ENCODE assay signal across 8 cellular contexts in the genomic region with DNA sequence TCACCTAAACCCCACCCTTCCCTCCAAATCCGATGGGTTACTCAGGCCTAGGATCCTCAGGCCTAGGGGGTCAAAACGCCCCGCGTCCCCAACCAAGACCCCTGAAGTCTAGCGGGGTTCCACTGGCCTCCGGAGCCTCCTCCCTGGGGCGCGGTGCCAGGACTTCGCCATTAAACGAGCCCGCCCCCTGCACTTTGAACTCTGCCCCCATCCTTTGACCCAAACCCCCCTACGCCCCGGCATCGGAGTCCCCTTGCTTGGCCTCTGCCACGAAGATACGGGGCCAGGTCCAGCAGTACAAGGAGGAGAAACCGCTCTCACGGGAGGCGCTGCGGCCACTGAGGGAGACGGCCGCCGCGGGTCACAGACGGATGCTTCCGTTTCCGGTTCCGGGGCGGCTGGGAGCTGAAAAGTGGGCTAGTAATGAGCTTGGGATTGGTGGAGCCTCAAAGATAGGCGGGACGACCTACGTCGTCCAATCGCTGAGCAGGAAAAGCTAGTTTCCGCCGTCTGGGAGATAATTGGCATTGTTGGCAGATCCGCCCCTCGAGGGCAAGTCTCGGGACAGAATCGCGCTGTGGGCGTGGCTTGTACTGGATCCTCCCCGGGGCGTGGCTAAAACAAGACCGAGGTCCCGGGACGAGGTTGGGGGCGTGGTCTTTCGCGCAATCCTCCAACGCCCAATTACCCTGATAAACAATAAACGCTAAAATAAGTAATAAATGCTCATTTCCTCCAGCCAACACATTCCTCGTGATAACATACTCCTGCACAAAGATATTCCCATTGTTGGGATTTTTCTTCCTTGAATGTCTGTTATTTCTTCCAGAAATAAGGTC. TPM values are rescaled to one million over a fixed set of nuclear protein-coding genes. Genes with fewer than 3 reads are reported as not detected.
A peak's percentile ranks its signal among the peaks of the same experiment; 100 is the strongest.
DNase-seq lines count a peak whose midpoint lies in the region; ATAC-seq, FAIRE-seq and TF ChIP-seq lines count a peak whose summit lies in the region.

No MANE protein-coding gene starts in this region.

- TF ChIP-seq POLR2A in HepG2 (IDR thresholded peaks at IDR 0.05; ENCODE audit: insufficient read depth in 1 of 2, low read depth in 2 of 2, low read length in 2 of 2): peak; percentile 91

- peak overlapping the region; percentile 85 to 98 (median 96) for H3K4me3 Mint-ChIP-seq in CD4-positive, CD25-positive, alpha-beta regulatory T cell
- H3K4me3 Mint-ChIP-seq in activated CD4-positive, alpha-beta memory T cell treated with anti-CD3 and anti-CD28 coated beads for 36 hours: peak overlapping the region; percentile 98

- no peaks in the 10 kb centered on the region for H3K9me3 ChIP-seq in CD4-positive, CD25-positive, alpha-beta regulatory T cell (ENCODE audit: control insufficient read depth in 2 of 2, low read length in 2 of 2)
- H3K9me3 ChIP-seq in HepG2 (ENCODE audit: low read length): no peaks in the 10 kb centered on the region

- H3K4me1 ChIP-seq in CD4-positive, CD25-positive, alpha-beta regulatory T cell (ENCODE audit: control insufficient read depth, insufficient read depth, low read length, poor library complexity, severe bottlenecking): peaks cover 15% of the 10 kb centered on the region
- H3K4me1 ChIP-seq in HepG2 (ENCODE audit: insufficient read depth, low read length): peaks cover 42% of the 10 kb centered on the region

- POLR2A ChIA-PET in activated CD4-positive, alpha-beta memory T cell treated with anti-CD3 and anti-CD28 coated beads for 36 hours (lab: Charles Lee): interaction anchor here (0.7 to 1.5 kb wide), 6 partner anchors 16 to 153 kb away, joined by 3 to 5 read pairs (median 3); a partner anchor contains a TSS
- POLR2A ChIA-PET in HepG2 (lab: Yijun Ruan, JAX): interaction anchor here (0.7 to 2.0 kb wide), 23 partner anchors 9 to 1020 kb away, joined by 3 to 26 read pairs (median 4); a partner anchor contains a TSS

- H3K4me2 ChIP-seq in HepG2 (ENCODE audit: low read depth, low read length): peak overlapping the region; percentile 80

- no peaks in the 10 kb centered on the region for H3K9me3 Mint-ChIP-seq in CD4-positive, CD25-positive, alpha-beta regulatory T cell
- no peaks in the 10 kb centered on the region for H3K9me3 Mint-ChIP-seq in activated CD4-positive, alpha-beta memory T cell treated with anti-CD3 and anti-CD28 coated beads for 36 hours

- no peak for TF ChIP-seq EP300 in HepG2 (IDR thresholded peaks at IDR 0.05; ENCODE audit: low read depth in 2 of 2, low read length in 2 of 2)
- TF ChIP-seq EP300 in HepG2 (CRISPR knock-in tag; IDR thresholded peaks at IDR 0.05; ENCODE audit: borderline replicate concordance): 0 out of 2 replicates have a peak, but pooled peaks have one; percentile 45

- peak; percentile 42; the same call in 1 of the 2 replicates for TF ChIP-seq CTCF in HepG2 (CRISPR knock-in tag; IDR thresholded peaks at IDR 0.05)

- BruUV-seq in HepG2 (replicated peaks; lab: Mats Ljungman, UMichigan): no TSS peak

- H3K4me3 ChIP-seq in CD4-positive, CD25-positive, alpha-beta regulatory T cell (ENCODE audit: low read depth, low read length): peak overlapping the region; percentile 89
- H3K4me3 ChIP-seq in HepG2 (replicated peaks in 1 of 3; ENCODE audit: insufficient read depth in 1 of 3, low read depth in 2 of 3, low read length in 3 of 3): peak overlapping the region; percentile 81 to 97 (median 90)

- peaks cover 6 to 35% (median 16%) of the 10 kb centered on the region in 4 donors for H3K4me1 Mint-ChIP-seq in CD4-positive, CD25-positive, alpha-beta regulatory T cell
- H3K4me1 Mint-ChIP-seq in activated CD4-positive, alpha-beta memory T cell treated with anti-CD3 and anti-CD28 coated beads for 36 hours (ENCODE audit: low read depth): peaks cover 25% of the 10 kb centered on the region

- no peaks in the 10 kb centered on the region for H3K36me3 Mint-ChIP-seq in CD4-positive, CD25-positive, alpha-beta regulatory T cell
- H3K36me3 Mint-ChIP-seq in activated CD4-positive, alpha-beta memory T cell treated with anti-CD3 and anti-CD28 coated beads for 36 hours: peaks cover 8% of the 10 kb centered on the region

- peak; percentile 99 to 100 (median 100) for DNase-seq in CD4-positive, CD25-positive, alpha-beta regulatory T cell
- DNase-seq in NCI-H774 (lab: John Stamatoyannopoulos, UW) (peak; percentile 98), dermis microvascular lymphatic vessel endothelial cell (ENCODE audit: low read depth in 2 of 2) (peak; percentile 99 to 100), HepG2 (ENCODE audit: low spot score) (peak; percentile 98)
- peak; percentile 100 for DNase-seq in activated CD4-positive, alpha-beta memory T cell treated with anti-CD3 and anti-CD28 coated beads for 36 hours
- DNase-seq in stimulated activated CD4-positive, alpha-beta T cell treated with anti-CD3 and anti-CD28 coated beads, Interleukin-2, amount 100 ng/mL, for 48 hours: peak; percentile 100

- peak overlapping the region; percentile 94 to 100 (median 98) for H3K27ac Mint-ChIP-seq in CD4-positive, CD25-positive, alpha-beta regulatory T cell
- H3K27ac Mint-ChIP-seq in activated CD4-positive, alpha-beta memory T cell treated with anti-CD3 and anti-CD28 coated beads for 36 hours: peak overlapping the region; percentile 97

- H4K20me1 ChIP-seq in HepG2 (ENCODE audit: insufficient read depth, low read length): peaks cover 8% of the 10 kb centered on the region; the same call in 1 of the 2 replicates

- WGBS in HepG2 (ENCODE audit: low lambda C conversion rate): under 1% methylated on average over 13 of the region's 53 CpGs

- intact Hi-C loops in activated CD4-positive, alpha-beta memory T cell treated with anti-CD3 and anti-CD28 coated beads for 36 hours (cut with micrococcal nuclease): loop anchor here (2.0 kb wide), 2 partner anchors 64 to 234 kb away; a partner anchor contains a TSS
- intact Hi-C loops in HepG2 (cut with micrococcal nuclease; ENCODE audit: unreplicated experiment): no loop called here

- FAIRE-seq in HepG2 (lab: Jason Lieb, UNC): peak; percentile 98

- ATAC-seq in CD4-positive, CD25-positive, alpha-beta regulatory T cell (ENCODE audit: low read depth in 2 of 2): peak; percentile 98
- ATAC-seq in GM19438 (IDR thresholded peaks at IDR 0.05; ENCODE audit: low read depth, unreplicated experiment) (peak; percentile 86), HG03571 (IDR thresholded peaks at IDR 0.05; ENCODE audit: unreplicated experiment) (peak; percentile 93), HepG2 (peak; percentile 95)

- peak overlapping the region; percentile 44 for H2AFZ ChIP-seq in HepG2 (ENCODE audit: low read length)

- CTCF ChIA-PET in activated CD4-positive, alpha-beta memory T cell treated with anti-CD3 and anti-CD28 coated beads for 36 hours (lab: Charles Lee): interaction anchor here (0.6 to 3.0 kb wide), 39 partner anchors 8 to 779 kb away, joined by 3 to 54 read pairs (median 4); a partner anchor contains a TSS
- CTCF ChIA-PET in HepG2 (lab: Yijun Ruan, JAX; ENCODE audit: low intra/inter-chr PET ratio, low total read pairs): interaction anchor here (0.7 to 2.0 kb wide), 7 partner anchors 62 to 324 kb away, joined by 3 to 10 read pairs (median 3); no protein-coding TSS in a partner anchor

- peak overlapping the region; percentile 95 for H3K27ac ChIP-seq in CD4-positive, CD25-positive, alpha-beta regulatory T cell (ENCODE audit: insufficient read depth, low read length, poor library complexity, severe bottlenecking)
- peak overlapping the region; percentile 89 for H3K27ac ChIP-seq in HepG2 (ENCODE audit: extremely low read length, insufficient read depth, low read length)

- no peaks in the 10 kb centered on the region for H3K27me3 ChIP-seq in CD4-positive, CD25-positive, alpha-beta regulatory T cell (ENCODE audit: control insufficient read depth, insufficient read depth, low read length)
- H3K27me3 ChIP-seq in HepG2 (ENCODE audit: control insufficient read depth in 1 of 2, insufficient read depth in 2 of 2, low read length in 2 of 2): no peaks in the 10 kb centered on the region; a peak in 1 of 5 replicates

- H3K79me2 ChIP-seq in HepG2 (ENCODE audit: insufficient read depth, low read length): peaks cover 12% of the 10 kb centered on the region

- no peaks in the 10 kb centered on the region for H3K27me3 Mint-ChIP-seq in CD4-positive, CD25-positive, alpha-beta regulatory T cell
- no peaks in the 10 kb centered on the region for H3K27me3 Mint-ChIP-seq in activated CD4-positive, alpha-beta memory T cell treated with anti-CD3 and anti-CD28 coated beads for 36 hours

- H3K9ac ChIP-seq in HepG2 (ENCODE audit: insufficient read depth, low read depth, low read length): peak overlapping the region; percentile 88

- TF ChIP-seq RAD21 in HepG2 (CRISPR knock-in tag; IDR thresholded peaks at IDR 0.05): peak; percentile 39

- no peaks in the 10 kb centered on the region for H3K36me3 ChIP-seq in CD4-positive, CD25-positive, alpha-beta regulatory T cell (ENCODE audit: control insufficient read depth, insufficient read depth, low read length)
- no peaks in the 10 kb centered on the region for H3K36me3 ChIP-seq in HepG2 (replicated peaks in 1 of 2; ENCODE audit: control insufficient read depth in 1 of 2, insufficient read depth in 2 of 2, low read length in 2 of 2)

- in situ Hi-C loops in HepG2 (cut with HindIII; ENCODE audit: extremely low pct_ligation_motif_present, low pct_unique_long_range_greater_than_20kb): loop anchor here (10.0 kb wide), 1 partner anchor 214 kb away; no protein-coding TSS in a partner anchor

RNA-seq across cellular contexts. Expression of a gene that starts 5.7 kb away (rescaled TPM):
- 2.4 TPM for total RNA-seq in CD4-positive, CD25-positive, alpha-beta regulatory T cell
- 1 to 10 TPM in 3 of 4 donors, under 1 TPM in 1; 0.48 to 3.0 (median 2.3) TPM for polyA plus RNA-seq in CD4-positive, CD25-positive, alpha-beta regulatory T cell
- 1 to 10 TPM; 4.3 to 4.8 TPM for total RNA-seq in activated CD4-positive, alpha-beta memory T cell treated with anti-CD3 and anti-CD28 coated beads for 36 hours
- total RNA-seq in dermis microvascular lymphatic vessel endothelial cell: 3.7 and 4.4 TPM in 2 replicates
- total RNA-seq in HepG2 (2016; rRNA removed; fragmentation: Illumina TruSeq; extraction: Trizol): 11.5 and 12.6 TPM in 2 replicates
- 2.9 and 3.5 TPM in 2 replicates for total RNA-seq in HepG2 (2016; cell fraction: cytosol; rRNA removed; fragmentation: Illumina TruSeq; extraction: Trizol; ENCODE audit: low read depth)
- total RNA-seq in HepG2 (2016; cell fraction: insoluble cytoplasmic fraction; rRNA removed; fragmentation: Illumina TruSeq; extraction: Trizol): 10.1 and 13.6 TPM in 2 replicates
- 7.1 and 7.2 TPM in 2 replicates for total RNA-seq in HepG2 (2016; cell fraction: membrane; rRNA removed; fragmentation: Illumina TruSeq; extraction: Trizol)
- total RNA-seq in HepG2 (2016; cell fraction: nucleus; rRNA removed; fragmentation: Illumina TruSeq; extraction: Trizol): 8.2 and 9.0 TPM in 2 replicates
- polyA plus RNA-seq in HepG2 (2011; rRNA removed): 7.1 and 7.8 TPM in 2 replicates
- polyA plus RNA-seq in HepG2 (2011; cell fraction: cytosol; rRNA removed): 3.6 and 5.6 TPM in 2 replicates
- 5.3 and 7.8 TPM in 2 replicates for polyA plus RNA-seq in HepG2 (2011; cell fraction: nucleus; rRNA removed)
- polyA plus RNA-seq in HepG2 (2012): 5.3 and 5.9 TPM in 2 replicates
- 0.84 and 1.0 TPM in 2 replicates for polyA plus RNA-seq in HepG2 (2016; cell fraction: cytosol; fragmentation: Illumina TruSeq; extraction: Trizol; ENCODE audit: low read depth)
- 9.3 and 9.6 TPM in 2 replicates for polyA plus RNA-seq in HepG2 (2016; cell fraction: insoluble cytoplasmic fraction; fragmentation: Illumina TruSeq; extraction: Trizol; ENCODE audit: low read depth)
- polyA plus RNA-seq in HepG2 (2016; cell fraction: membrane; fragmentation: Illumina TruSeq; extraction: Trizol; ENCODE audit: low read depth): 2.7 and 2.9 TPM in 2 replicates
- 14.6 and 16.9 TPM in 2 replicates for polyA plus RNA-seq in HepG2 (2016; cell fraction: nucleus; fragmentation: Illumina TruSeq; extraction: Trizol; ENCODE audit: insufficient read depth, low read depth)
- 6.2 and 7.9 TPM in 2 replicates for polyA minus RNA-seq in HepG2 (2011; rRNA and poly(A)+ RNA removed; ENCODE audit: low replicate concordance)
- 2.5 and 5.3 TPM in 2 replicates for polyA minus RNA-seq in HepG2 (2011; cell fraction: cytosol; rRNA and poly(A)+ RNA removed)
- 5.7 and 10.9 TPM in 2 replicates for polyA minus RNA-seq in HepG2 (2011; cell fraction: nucleus; rRNA and poly(A)+ RNA removed)

RNA-seq across cellular contexts. Expression of a gene that starts 26.9 kb away (rescaled TPM):
- not detected for total RNA-seq in CD4-positive, CD25-positive, alpha-beta regulatory T cell
- not detected for polyA plus RNA-seq in CD4-positive, CD25-positive, alpha-beta regulatory T cell
- 1 to 10 TPM; 2.5 to 2.6 TPM for total RNA-seq in activated CD4-positive, alpha-beta memory T cell treated with anti-CD3 and anti-CD28 coated beads for 36 hours
- total RNA-seq in dermis microvascular lymphatic vessel endothelial cell (0.90 and 2.8 TPM in 2 replicates), HepG2 (2016; rRNA removed; fragmentation: Illumina TruSeq; extraction: Trizol) (0.24 and 0.28 TPM in 2 replicates)
- total RNA-seq in HepG2 (2016; cell fraction: cytosol; rRNA removed; fragmentation: Illumina TruSeq; extraction: Trizol; ENCODE audit: low read depth): not detected in 2 replicates
- total RNA-seq in HepG2 (2016; cell fraction: insoluble cytoplasmic fraction; rRNA removed; fragmentation: Illumina TruSeq; extraction: Trizol): 0.06 TPM in 1 of 2 replicates, not detected in the other
- total RNA-seq in HepG2 (2016; cell fraction: membrane; rRNA removed; fragmentation: Illumina TruSeq; extraction: Trizol): not detected in 2 replicates
- not detected in 2 replicates for total RNA-seq in HepG2 (2016; cell fraction: nucleus; rRNA removed; fragmentation: Illumina TruSeq; extraction: Trizol)
- 5.5 and 6.4 TPM in 2 replicates for polyA plus RNA-seq in HepG2 (2011; rRNA removed)
- 4.2 TPM in 2 replicates for polyA plus RNA-seq in HepG2 (2011; cell fraction: cytosol; rRNA removed)
- polyA plus RNA-seq in HepG2 (2011; cell fraction: nucleus; rRNA removed): 18.3 and 20.1 TPM in 2 replicates
- polyA plus RNA-seq in HepG2 (2012): 1.5 and 1.9 TPM in 2 replicates
- 0.19 and 0.32 TPM in 2 replicates for polyA plus RNA-seq in HepG2 (2016; cell fraction: cytosol; fragmentation: Illumina TruSeq; extraction: Trizol; ENCODE audit: low read depth)
- polyA plus RNA-seq in HepG2 (2016; cell fraction: insoluble cytoplasmic fraction; fragmentation: Illumina TruSeq; extraction: Trizol; ENCODE audit: low read depth): not detected in 2 replicates
- polyA plus RNA-seq in HepG2 (2016; cell fraction: membrane; fragmentation: Illumina TruSeq; extraction: Trizol; ENCODE audit: low read depth): not detected in 2 replicates
- polyA plus RNA-seq in HepG2 (2016; cell fraction: nucleus; fragmentation: Illumina TruSeq; extraction: Trizol; ENCODE audit: insufficient read depth, low read depth): 1.00 TPM in 1 of 2 replicates, not detected in the other
- 4.2 and 4.9 TPM in 2 replicates for polyA minus RNA-seq in HepG2 (2011; rRNA and poly(A)+ RNA removed; ENCODE audit: low replicate concordance)
- 2.4 TPM in 1 of 2 replicates, not detected in the other for polyA minus RNA-seq in HepG2 (2011; cell fraction: cytosol; rRNA and poly(A)+ RNA removed)
- 3.2 and 5.0 TPM in 2 replicates for polyA minus RNA-seq in HepG2 (2011; cell fraction: nucleus; rRNA and poly(A)+ RNA removed)

RNA-seq across cellular contexts. Expression of a gene that starts 49.8 kb away (rescaled TPM):
- total RNA-seq in CD4-positive, CD25-positive, alpha-beta regulatory T cell: 3.0 TPM
- 1 to 10 TPM; 3.2 to 7.6 (median 4.7) TPM for polyA plus RNA-seq in CD4-positive, CD25-positive, alpha-beta regulatory T cell
- 1 to 10 TPM; 6.7 to 8.3 TPM for total RNA-seq in activated CD4-positive, alpha-beta memory T cell treated with anti-CD3 and anti-CD28 coated beads for 36 hours
- total RNA-seq in dermis microvascular lymphatic vessel endothelial cell (3.2 and 3.7 TPM in 2 replicates), HepG2 (2016; rRNA removed; fragmentation: Illumina TruSeq; extraction: Trizol) (17.5 and 25.8 TPM in 2 replicates)
- 9.2 and 10.2 TPM in 2 replicates for total RNA-seq in HepG2 (2016; cell fraction: cytosol; rRNA removed; fragmentation: Illumina TruSeq; extraction: Trizol; ENCODE audit: low read depth)
- 17.7 and 22.3 TPM in 2 replicates for total RNA-seq in HepG2 (2016; cell fraction: insoluble cytoplasmic fraction; rRNA removed; fragmentation: Illumina TruSeq; extraction: Trizol)
- total RNA-seq in HepG2 (2016; cell fraction: membrane; rRNA removed; fragmentation: Illumina TruSeq; extraction: Trizol): 15.7 and 21.7 TPM in 2 replicates
- 12.5 and 12.8 TPM in 2 replicates for total RNA-seq in HepG2 (2016; cell fraction: nucleus; rRNA removed; fragmentation: Illumina TruSeq; extraction: Trizol)
- polyA plus RNA-seq in HepG2 (2011; rRNA removed): 6.6 and 8.0 TPM in 2 replicates
- polyA plus RNA-seq in HepG2 (2011; cell fraction: cytosol; rRNA removed): 4.3 and 7.3 TPM in 2 replicates
- polyA plus RNA-seq in HepG2 (2011; cell fraction: nucleus; rRNA removed): 6.3 and 7.4 TPM in 2 replicates
- 7.0 and 7.8 TPM in 2 replicates for polyA plus RNA-seq in HepG2 (2012)
- polyA plus RNA-seq in HepG2 (2016; cell fraction: cytosol; fragmentation: Illumina TruSeq; extraction: Trizol; ENCODE audit: low read depth): 2.7 and 2.8 TPM in 2 replicates
- 16.0 TPM in 2 replicates for polyA plus RNA-seq in HepG2 (2016; cell fraction: insoluble cytoplasmic fraction; fragmentation: Illumina TruSeq; extraction: Trizol; ENCODE audit: low read depth)
- polyA plus RNA-seq in HepG2 (2016; cell fraction: membrane; fragmentation: Illumina TruSeq; extraction: Trizol; ENCODE audit: low read depth): 3.9 and 5.1 TPM in 2 replicates
- 18.5 and 27.5 TPM in 2 replicates for polyA plus RNA-seq in HepG2 (2016; cell fraction: nucleus; fragmentation: Illumina TruSeq; extraction: Trizol; ENCODE audit: insufficient read depth, low read depth)
- polyA minus RNA-seq in HepG2 (2011; rRNA and poly(A)+ RNA removed; ENCODE audit: low replicate concordance): 4.0 and 7.2 TPM in 2 replicates
- polyA minus RNA-seq in HepG2 (2011; cell fraction: cytosol; rRNA and poly(A)+ RNA removed): 6.4 and 6.9 TPM in 2 replicates
- polyA minus RNA-seq in HepG2 (2011; cell fraction: nucleus; rRNA and poly(A)+ RNA removed): 6.6 and 9.9 TPM in 2 replicates

Comparison
In these comparisons a context has a peak if more than half of its experiments do, and no peak if none do; other contexts are left out.
1. Peak in every context shown above with its lines: DNase-seq, ATAC-seq, H3K4me3 ChIP-seq and H3K27ac ChIP-seq.